In the genomic region with DNA sequence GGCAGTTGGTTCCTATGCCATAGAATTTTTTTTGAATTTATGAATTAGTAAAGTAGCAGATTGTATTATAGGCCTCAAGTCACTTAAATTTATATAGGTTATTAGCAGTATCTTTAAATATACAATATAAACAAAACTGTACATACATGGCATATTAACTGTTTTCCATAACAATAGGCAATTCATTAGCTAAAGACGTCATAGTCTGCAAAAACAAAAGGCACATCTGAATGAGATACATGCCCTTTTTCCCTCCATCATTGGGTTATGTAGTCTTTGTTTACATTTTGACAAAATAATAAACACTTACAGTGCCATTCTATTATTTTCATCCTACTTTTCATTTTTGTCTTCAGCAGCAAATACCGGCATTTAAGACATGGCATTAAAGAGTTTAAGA, we compare ENCODE assay signal across 14 cellular contexts. TPM values are rescaled to one million over a fixed set of nuclear protein-coding genes. Genes with fewer than 3 reads are reported as not detected.
DNase-seq lines count a peak whose midpoint lies in the region; ATAC-seq, FAIRE-seq and TF ChIP-seq lines count a peak whose summit lies in the region.
"Had no signal": no experiment of that assay in that cellular context is flagged by ENCODE, and none has a peak within 500 bp of the region (broad histone marks: within the 10 kb centered on the region; RNA-seq: fewer than 3 reads in every experiment).

No MANE protein-coding gene starts in this region.

- H3K9ac ChIP-seq in smooth muscle cell (ENCODE audit: low read depth): no peak overlapping the region

- H3K4me3 ChIP-seq in smooth muscle cell: no peak overlapping the region

- no peak for TF ChIP-seq POLR2A in GM12891 (IDR thresholded peaks at IDR 0.05; ENCODE audit: low read depth, low read length)

- peak overlapping the region; percentile 83 for H3K4me2 ChIP-seq in smooth muscle cell

- H2AFZ ChIP-seq in smooth muscle cell (ENCODE audit: low read depth): no peak overlapping the region

- H3K36me3 ChIP-seq in smooth muscle cell (ENCODE audit: low read depth): no peaks in the 10 kb centered on the region

- peak overlapping the region; percentile 85 for H3K27ac ChIP-seq in smooth muscle cell (ENCODE audit: low read depth)

- no peaks in the 10 kb centered on the region for H4K20me1 ChIP-seq in smooth muscle cell (ENCODE audit: low read depth)

- DNase-seq in GM12891 (ENCODE audit: insufficient read length, low spot score) (no peak), inferior parietal cortex (ENCODE audit: extremely low spot score) (peak; percentile 53), smooth muscle cell (lab: John Stamatoyannopoulos, UW; ENCODE audit: unreplicated experiment) (no peak), NCI-H1105 treated with DMSO at 0.1 percent for 48 hours (lab: John Stamatoyannopoulos, UW) (no peak), HUDEP-2 (lab: John Stamatoyannopoulos, UW; ENCODE audit: unreplicated experiment in 76 of 76) (no peak)
- DNase-seq in stimulated activated naive CD8-positive, alpha-beta T cell treated with anti-CD3 and anti-CD28 coated beads, Interleukin-15, Interleukin-2, amounts not matched to agents 100 U/mL and 50 U/mL, for 24 hours: no peak
- DNase-seq: activated naive CD4-positive, alpha-beta T cell treated with anti-CD3 and anti-CD28 coated beads for 36 hours; BE2C; DMS79; NCI-H2081; SHP77 had no signal

- WGBS in smooth muscle cell (ENCODE audit: low lambda C conversion rate): 88% methylated on average over 2 of the region's 2 CpGs

- peak; percentile 58 for FAIRE-seq in GM12891 (lab: Jason Lieb, UNC)
- FAIRE-seq in TTC549 (lab: Jason Lieb, UNC): peak; percentile 15

- no peak for ATAC-seq in HG03025 (IDR thresholded peaks at IDR 0.05; ENCODE audit: low FRiP score, unreplicated experiment)
- ATAC-seq in stimulated activated naive CD8-positive, alpha-beta T cell treated with anti-CD3 and anti-CD28 coated beads, Interleukin-15, Interleukin-2, amounts not matched to agents 100 U/mL and 50 U/mL, for 24 hours: no peak

- H3K4me1 ChIP-seq in smooth muscle cell (ENCODE audit: low read depth): peaks cover 10% of the 10 kb centered on the region

- H3F3A ChIP-seq in smooth muscle cell (ENCODE audit: low read depth): peaks cover 9% of the 10 kb centered on the region

- H3K9me3 ChIP-seq in smooth muscle cell (replicated peaks; ENCODE audit: low read depth): no peaks in the 10 kb centered on the region
- H3K9me3 ChIP-seq: BE2C had no signal

- peaks cover 30% of the 10 kb centered on the region for H3K79me2 ChIP-seq in smooth muscle cell (ENCODE audit: low read depth)

- no peaks in the 10 kb centered on the region for H3K27me3 ChIP-seq in smooth muscle cell (ENCODE audit: low read depth)
- H3K27me3 ChIP-seq: BE2C, cardiac muscle cell had no signal

- TF ChIP-seq CTCF in smooth muscle cell (IDR thresholded peaks at IDR 0.05; ENCODE audit: borderline replicate concordance, insufficient read depth, poor library complexity, severe bottlenecking): no peak

TF ChIP-seq in GM12891, 5 proteins besides CTCF, POLR2A, EP300 and RAD21:
- TF ChIP-seq PAX5 (IDR thresholded peaks at IDR 0.05; ENCODE audit: insufficient read depth, low read length, severe bottlenecking): no peak

RNA-seq across cellular contexts. Expression of gene VCPKMT, which starts 1.1 kb away (rescaled TPM):
- polyA plus RNA-seq in GM12891 (2012; ENCODE audit: low read depth, missing spikeins): 13.1 TPM
- total RNA-seq in smooth muscle cell: 13.0 and 22.6 TPM in 2 replicates
- 15.6 and 17.0 TPM in 2 replicates for polyA plus RNA-seq in smooth muscle cell
